8 cellular contexts compared by ENCODE assay signal in genomic region chr22:20320659-20321551, GRCh38. TPM values are rescaled to one million over a fixed set of nuclear protein-coding genes. Genes with fewer than 3 reads are reported as not detected.
DNase-seq lines count a peak whose midpoint lies in the region; ATAC-seq and TF ChIP-seq lines count a peak whose summit lies in the region.
"Not testable (repeated sequence)": the region's sequence is repeated elsewhere in the genome, so short reads cannot be mapped to it uniquely, and the experiment has no call there.

No MANE protein-coding gene starts in this region.

- ATAC-seq in HG03342 (IDR thresholded peaks at IDR 0.05; ENCODE audit: unreplicated experiment): peak; percentile 6

- peak overlapping the region; percentile 92 for H3K27ac ChIP-seq in CD8-positive, alpha-beta memory T cell (ENCODE audit: low read depth, low read length)
- not testable (repeated sequence) for H3K27ac ChIP-seq in SU-DHL-6 (ENCODE audit: low read depth, low read length)
- peak overlapping the region; percentile 84 for H3K27ac ChIP-seq in layer of hippocampus (ENCODE audit: low read depth, low read length)
- H3K27ac ChIP-seq in ovary: peak overlapping the region; percentile 66 to 83
- H3K27ac ChIP-seq in tibial artery: peak overlapping the region; percentile 85 to 92

- peaks cover 0 to 10% (median 0%) of the 10 kb centered on the region in 3 donors for H3K36me3 Mint-ChIP-seq in CD8-positive, alpha-beta memory T cell

- H3K9me3 ChIP-seq in CD8-positive, alpha-beta memory T cell (ENCODE audit: low read length); SU-DHL-6 (ENCODE audit: insufficient read depth, low read length); adipocyte (ENCODE audit: control insufficient read depth, low read length); ovary; tibial artery: not testable (repeated sequence)

- H3K4me1 Mint-ChIP-seq in CD8-positive, alpha-beta memory T cell: peaks cover 45 to 73% (median 64%) of the 10 kb centered on the region in 3 donors

- TF ChIP-seq POLR2A in ovary (IDR thresholded peaks at IDR 0.05): not testable (repeated sequence)

- whole genome bisulfite sequencing in ovary, 3 donors: 36 to 39% (median 37%) methylated on average over 20 of the region's 20 CpGs

- CTCF ChIA-PET in CD8-positive, alpha-beta memory T cell (lab: Charles Lee): interaction anchor here (1.6 kb wide), 1 partner anchor 71 kb away, joined by 4 read pairs; no protein-coding TSS in a partner anchor

- H3F3A ChIP-seq in SU-DHL-6 (ENCODE audit: insufficient read depth): not testable (repeated sequence)

- H3K4me2 ChIP-seq in SU-DHL-6 (ENCODE audit: low read depth, low read length, poor library complexity, severe bottlenecking): peak overlapping the region; percentile 46

- H3K27me3 Mint-ChIP-seq in CD8-positive, alpha-beta memory T cell: not testable (repeated sequence)

- POLR2A ChIA-PET in CD8-positive, alpha-beta memory T cell (lab: Charles Lee): not testable (repeated sequence)

- H3K36me3 ChIP-seq in CD8-positive, alpha-beta memory T cell (ENCODE audit: insufficient read depth, low read length); SU-DHL-6 (ENCODE audit: low read length); adipocyte (ENCODE audit: control insufficient read depth, insufficient read depth, low read length, severe bottlenecking); ovary; tibial artery: not testable (repeated sequence)

- H2AFZ ChIP-seq in SU-DHL-6 (ENCODE audit: low read depth, low read length, severe bottlenecking): peak overlapping the region; percentile 85

- H3K9me2 ChIP-seq in SU-DHL-6 (replicated peaks; ENCODE audit: insufficient read depth, low read length): not testable (repeated sequence)

- TF ChIP-seq CTCF in SU-DHL-6 (IDR thresholded peaks at IDR 0.05; ENCODE audit: insufficient read depth, low read length, poor library complexity, severe bottlenecking); epithelial cell of proximal tubule (conservative IDR thresholded peaks at IDR 0.05; ENCODE audit: low read depth, low read length); ovary (IDR thresholded peaks at IDR 0.05); tibial artery (IDR thresholded peaks at IDR 0.05): not testable (repeated sequence)

- peak overlapping the region; percentile 90 for H3K4me3 ChIP-seq in CD8-positive, alpha-beta memory T cell (ENCODE audit: low read length)
- H3K4me3 ChIP-seq in SU-DHL-6 (ENCODE audit: insufficient read depth, low read length, poor library complexity, severe bottlenecking): peak overlapping the region; percentile 71
- peak overlapping the region; percentile 95 for H3K4me3 ChIP-seq in adipocyte (ENCODE audit: low read length)
- H3K4me3 ChIP-seq in epithelial cell of proximal tubule (ENCODE audit: low read depth, low read length): peak overlapping the region; percentile 93
- peak overlapping the region; percentile 74 for H3K4me3 ChIP-seq in ovary
- peak overlapping the region; percentile 90 to 100 for H3K4me3 ChIP-seq in tibial artery

- H3K9me3 Mint-ChIP-seq in CD8-positive, alpha-beta memory T cell: not testable (repeated sequence)

- intact Hi-C loops in ovary (cut with DNase I); tibial artery (cut with DNase I; ENCODE audit: low total_unique reads): not testable (repeated sequence)

- TF ChIP-seq EP300 in ovary (IDR thresholded peaks at IDR 0.05): not testable (repeated sequence)

- peak overlapping the region; percentile 91 to 95 (median 92) for H3K4me3 Mint-ChIP-seq in CD8-positive, alpha-beta memory T cell

- H3K4me1 ChIP-seq in CD8-positive, alpha-beta memory T cell (ENCODE audit: insufficient read depth, low read length): peaks cover 54% of the 10 kb centered on the region
- H3K4me1 ChIP-seq in adipocyte (ENCODE audit: control insufficient read depth, insufficient read depth, low read length) (peaks cover 34% of the 10 kb centered on the region), tibial artery (peaks cover 0 to 47% (median 27%) of the 10 kb centered on the region in 4 donors)
- not testable (repeated sequence) for H3K4me1 ChIP-seq in ovary (ENCODE audit: insufficient read depth)

- H4K20me1 ChIP-seq in SU-DHL-6 (ENCODE audit: low read depth, low read length): not testable (repeated sequence)

- H3K27me3 ChIP-seq in CD8-positive, alpha-beta memory T cell (ENCODE audit: insufficient read depth, low read length, poor library complexity, severe bottlenecking); SU-DHL-6 (ENCODE audit: low read length); adipocyte (replicated peaks; ENCODE audit: control insufficient read depth, insufficient read depth, low read length); layer of hippocampus (ENCODE audit: control insufficient read depth, insufficient read depth, low read length); ovary; tibial artery: not testable (repeated sequence)

- not testable (repeated sequence) for H3K79me2 ChIP-seq in SU-DHL-6 (ENCODE audit: insufficient read depth, low read length)

- H3K9ac ChIP-seq in SU-DHL-6 (ENCODE audit: low read length): peak overlapping the region; percentile 72
- H3K9ac ChIP-seq in adipocyte (ENCODE audit: low read length): peak overlapping the region; percentile 98

- peak in 1 of 5 donors; percentile 43 for DNase-seq in CD8-positive, alpha-beta memory T cell
- DNase-seq in adipocyte (ENCODE audit: low read depth); epithelial cell of proximal tubule (ENCODE audit: low read depth): not testable (repeated sequence)
- DNase-seq in ovary: peak in 1 of 5 donors; percentile 29
- DNase-seq in tibial artery: peak in 1 of 2 donors; percentile 70

- peak overlapping the region; percentile 70 to 95 (median 92) for H3K27ac Mint-ChIP-seq in CD8-positive, alpha-beta memory T cell

RNA-seq across cellular contexts. Expression of gene DGCR6L, which starts 1.0 kb away (rescaled TPM):
- 10 to 100 TPM; 46.8 to 48.4 TPM for total RNA-seq in CD8-positive, alpha-beta memory T cell
- polyA plus RNA-seq in CD8-positive, alpha-beta memory T cell: 150 TPM
- total RNA-seq in epithelial cell of proximal tubule (56.9 and 65.2 TPM in 2 replicates), ovary (10 to 100 TPM; 36.4 to 69.5 (median 40.8) TPM)
- 10 to 100 TPM in 1 of 2 donors, 1 to 10 TPM in 1; 1.9 to 64.7 TPM for polyA plus RNA-seq in ovary

RNA-seq across cellular contexts. Expression of gene RTN4R, which starts 52.8 kb away (rescaled TPM):
- total RNA-seq in CD8-positive, alpha-beta memory T cell: 1 to 10 TPM; 1.8 to 2.7 TPM
- polyA plus RNA-seq in CD8-positive, alpha-beta memory T cell: 6.0 TPM
- total RNA-seq in epithelial cell of proximal tubule (12.1 and 18.6 TPM in 2 replicates), ovary (1 to 10 TPM in 4 of 7 donors, under 1 TPM in 3; 0.48 to 8.2 (median 2.2) TPM)
- polyA plus RNA-seq in ovary: 1 to 10 TPM in 1 of 2 donors, not detected in 1; 1.5 TPM
